ENCODE assay signal across 26 cellular contexts in genomic region chr10:116777006-116777405, GRCh38.
"Had no signal": no experiment of that assay in that cellular context is flagged by ENCODE, and none has a peak within 500 bp of the region (broad histone marks: within the 10 kb centered on the region; RNA-seq: fewer than 3 reads in every experiment).

No MANE protein-coding gene starts in this region.

- H3K4me1 ChIP-seq: ascending aorta, gastrocnemius medialis had no signal

- ATAC-seq: activated CD4-positive, alpha-beta T cell treated with anti-CD3 and anti-CD28 coated beads for 36 hours; activated T-cell treated with anti-CD3 and anti-CD28 coated beads, Interleukin-2, amount 50 U/mL, for 72 hours; effector memory CD8-positive, alpha-beta T cell; foreskin keratinocyte; gastrocnemius medialis had no signal

- H3K27me3 Mint-ChIP-seq: activated CD4-positive, alpha-beta memory T cell treated with anti-CD3 and anti-CD28 coated beads, Interleukin-2, amount 10 ng/mL, durations not matched to agents 7 days and 5 days had no signal

- H3K4me3 ChIP-seq: ascending aorta, esophagus muscularis mucosa, gastrocnemius medialis had no signal

- H3K27ac ChIP-seq: ascending aorta, brain microvascular endothelial cell, esophagus muscularis mucosa, foreskin keratinocyte, gastrocnemius medialis had no signal

- DNase-seq: activated CD4-positive, alpha-beta memory T cell treated with anti-CD3 and anti-CD28 coated beads, Interleukin-2, amount 10 ng/mL, durations not matched to agents 7 days and 5 days; activated CD4-positive, alpha-beta T cell treated with anti-CD3 and anti-CD28 coated beads for 36 hours; activated CD4-positive, alpha-beta T cell treated with anti-CD3 and anti-CD28 coated beads, Interleukin-2, amount 10 ng/mL, durations not matched to agents 7 days and 5 days; activated CD4-positive, alpha-beta T cell treated with anti-CD3 and anti-CD28 coated beads, Interleukin-2, amount 50 U/mL, for 4 hours; activated CD4-positive, CD25-positive, alpha-beta regulatory T cell; activated CD4-positive, CD25-positive, alpha-beta regulatory T cell treated with anti-CD3 and anti-CD28 coated beads, Interleukin-2, amount 50 U/mL, for 72 hours; activated CD8-positive, alpha-beta memory T cell treated with anti-CD3 and anti-CD28 coated beads, Interleukin-2, amount 50 U/mL, for 48 hours; activated naive CD4-positive, alpha-beta T cell treated with anti-CD3 and anti-CD28 coated beads for 36 hours; activated naive CD8-positive, alpha-beta T cell treated with anti-CD3 and anti-CD28 coated beads for 36 hours; activated T-cell treated with anti-CD3 and anti-CD28 coated beads for 4 hours; activated T-cell treated with anti-CD3 and anti-CD28 coated beads, Interleukin-2, amount 50 U/mL, for 24 hours; activated T-cell treated with anti-CD3 and anti-CD28 coated beads, Interleukin-2, amount 50 U/mL, for 72 hours; brain microvascular endothelial cell; caudate nucleus; cortex of kidney; dermis blood vessel endothelial cell; effector CD4-positive, alpha-beta T cell; effector memory CD8-positive, alpha-beta T cell; erythroblast; foreskin keratinocyte; gastrocnemius medialis; glutamatergic neuron; T-helper 2 cell had no signal

- H3K4me1 Mint-ChIP-seq: activated CD4-positive, alpha-beta memory T cell treated with anti-CD3 and anti-CD28 coated beads, Interleukin-2, amount 10 ng/mL, durations not matched to agents 7 days and 5 days; activated CD4-positive, alpha-beta T cell treated with anti-CD3 and anti-CD28 coated beads for 36 hours; activated CD4-positive, alpha-beta T cell treated with anti-CD3 and anti-CD28 coated beads, Interleukin-2, amount 10 ng/mL, durations not matched to agents 7 days and 5 days; activated naive CD4-positive, alpha-beta T cell treated with anti-CD3 and anti-CD28 coated beads, Interleukin-2, amount 50 U/mL, for 24 hours; activated naive CD8-positive, alpha-beta T cell treated with anti-CD3 and anti-CD28 coated beads for 36 hours had no signal

- H3K36me3 Mint-ChIP-seq: activated naive CD4-positive, alpha-beta T cell treated with anti-CD3 and anti-CD28 coated beads, Interleukin-2, amount 50 U/mL, for 24 hours; activated naive CD8-positive, alpha-beta T cell treated with anti-CD3 and anti-CD28 coated beads for 36 hours had no signal

- H3K27me3 ChIP-seq: ascending aorta, brain microvascular endothelial cell, foreskin keratinocyte, gastrocnemius medialis had no signal

- H3K9me3 ChIP-seq: ascending aorta, esophagus muscularis mucosa, gastrocnemius medialis had no signal

- H3K9me3 Mint-ChIP-seq: activated CD4-positive, alpha-beta memory T cell treated with anti-CD3 and anti-CD28 coated beads, Interleukin-2, amount 10 ng/mL, durations not matched to agents 7 days and 5 days; activated CD4-positive, alpha-beta T cell treated with anti-CD3 and anti-CD28 coated beads, Interleukin-2, amount 10 ng/mL, durations not matched to agents 7 days and 5 days; activated naive CD4-positive, alpha-beta T cell treated with anti-CD3 and anti-CD28 coated beads for 36 hours; activated naive CD4-positive, alpha-beta T cell treated with anti-CD3 and anti-CD28 coated beads, Interleukin-2, amount 50 U/mL, for 24 hours; activated naive CD8-positive, alpha-beta T cell treated with anti-CD3 and anti-CD28 coated beads for 36 hours; activated T-cell treated with anti-CD3 and anti-CD28 coated beads, Interleukin-2, amount 50 U/mL, for 24 hours; activated T-cell treated with anti-CD3 and anti-CD28 coated beads, Interleukin-2, amount 50 U/mL, for 72 hours; effector memory CD8-positive, alpha-beta T cell had no signal

- H3K27ac Mint-ChIP-seq: activated CD4-positive, alpha-beta memory T cell treated with anti-CD3 and anti-CD28 coated beads, Interleukin-2, amount 10 ng/mL, durations not matched to agents 7 days and 5 days; activated CD4-positive, alpha-beta T cell treated with anti-CD3 and anti-CD28 coated beads for 36 hours; activated CD4-positive, alpha-beta T cell treated with anti-CD3 and anti-CD28 coated beads, Interleukin-2, amount 10 ng/mL, durations not matched to agents 7 days and 5 days; activated naive CD4-positive, alpha-beta T cell treated with anti-CD3 and anti-CD28 coated beads for 36 hours; activated naive CD4-positive, alpha-beta T cell treated with anti-CD3 and anti-CD28 coated beads, Interleukin-2, amount 50 U/mL, for 24 hours; activated naive CD8-positive, alpha-beta T cell treated with anti-CD3 and anti-CD28 coated beads for 36 hours; activated T-cell treated with anti-CD3 and anti-CD28 coated beads, Interleukin-2, amount 50 U/mL, for 24 hours; activated T-cell treated with anti-CD3 and anti-CD28 coated beads, Interleukin-2, amount 50 U/mL, for 72 hours; effector memory CD8-positive, alpha-beta T cell had no signal

- H3K4me3 Mint-ChIP-seq: activated CD4-positive, alpha-beta memory T cell treated with anti-CD3 and anti-CD28 coated beads, Interleukin-2, amount 10 ng/mL, durations not matched to agents 7 days and 5 days; activated CD4-positive, alpha-beta T cell treated with anti-CD3 and anti-CD28 coated beads for 36 hours; activated CD4-positive, alpha-beta T cell treated with anti-CD3 and anti-CD28 coated beads, Interleukin-2, amount 10 ng/mL, durations not matched to agents 7 days and 5 days; activated naive CD4-positive, alpha-beta T cell treated with anti-CD3 and anti-CD28 coated beads for 36 hours; activated naive CD4-positive, alpha-beta T cell treated with anti-CD3 and anti-CD28 coated beads, Interleukin-2, amount 50 U/mL, for 24 hours; activated naive CD8-positive, alpha-beta T cell treated with anti-CD3 and anti-CD28 coated beads for 36 hours; activated T-cell treated with anti-CD3 and anti-CD28 coated beads, Interleukin-2, amount 50 U/mL, for 24 hours; activated T-cell treated with anti-CD3 and anti-CD28 coated beads, Interleukin-2, amount 50 U/mL, for 72 hours; effector memory CD8-positive, alpha-beta T cell had no signal

- H3K36me3 ChIP-seq: ascending aorta, brain microvascular endothelial cell, esophagus muscularis mucosa, gastrocnemius medialis had no signal
